Comparison of ENCODE assay signal across 8 cellular contexts in genomic region chr1:223844962-223845809, GRCh38. TPM values are rescaled to one million over a fixed set of nuclear protein-coding genes. Genes with fewer than 3 reads are reported as not detected.
DNase-seq lines count a peak whose midpoint lies in the region; ATAC-seq, FAIRE-seq and TF ChIP-seq lines count a peak whose summit lies in the region.

No MANE protein-coding gene starts in this region.

- H3K27ac ChIP-seq in H1 (ENCODE audit: low read depth, low read length), result peak overlapping the region; percentile 90

- intact Hi-C loops in mucosa of descending colon (cut with DNase I, micrococcal nuclease), result no loop called here

- H2AFZ ChIP-seq in H1 (ENCODE audit: low read length), result no peak overlapping the region

- no peak for TF ChIP-seq EP300 in H1 (IDR thresholded peaks at IDR 0.05; ENCODE audit: borderline replicate concordance in 1 of 2, low read depth in 2 of 2, low read length in 2 of 2)

- H3K27me3 ChIP-seq in H1 (replicated peaks in 1 of 4; ENCODE audit: control insufficient read depth in 3 of 4, extremely low read depth in 1 of 4, insufficient read depth in 3 of 4, low read length in 3 of 4), result no peaks in the 10 kb centered on the region; a peak in 1 of 7 replicates

- WGBS in H1 (ENCODE audit: extremely low coverage in 1 of 2, insufficient coverage in 1 of 2, insufficient read length in 1 of 2, insufficient replicate concordance in 2 of 2, low coverage in 1 of 2, low lambda C conversion rate in 2 of 2, missing lambda C conversion rate in 1 of 2), 2 experiments, result 3% methylated on average over 55 of the region's 71 CpGs; no CpG with 5 or more reads in 1 of the 2 experiments

- no peak for TF ChIP-seq RAD21 in H1 (IDR thresholded peaks at IDR 0.05 in 1 of 2, conservative IDR thresholded peaks at IDR 0.05 in 1 of 2; ENCODE audit: low read depth in 2 of 2, low read length in 2 of 2)

- no peak overlapping the region for H3K14ac ChIP-seq in H1 (ENCODE audit: insufficient read length)

- TF ChIP-seq POLR2A in H1 (IDR thresholded peaks at IDR 0.05; ENCODE audit: control extremely low read depth in 1 of 2, low read depth in 2 of 2, low read length in 2 of 2), result no peak

- TF ChIP-seq CTCF in H1 (IDR thresholded peaks at IDR 0.05; ENCODE audit: control extremely low read depth in 1 of 3, insufficient read depth in 1 of 3, low read depth in 1 of 3, low read length in 3 of 3) (no peak; a peak in 1 of 4 replicates), mucosa of descending colon (IDR thresholded peaks at IDR 0.05) (no peak)

- no peak for FAIRE-seq in H1 (lab: Jason Lieb, UNC)

- H3K56ac ChIP-seq in H1 (replicated peaks; ENCODE audit: insufficient read length, low read depth, low read length), result peak overlapping the region; percentile 88

- H3K79me2 ChIP-seq in H1 (ENCODE audit: control insufficient read depth in 1 of 2, insufficient read depth in 2 of 2, low read length in 2 of 2), result peaks cover 10 to 50% of the 10 kb centered on the region in 2 experiments; a peak in 3 of 4 replicates

- DNase-seq in DMS153 treated with DMSO at 0.1 percent for 48 hours (lab: John Stamatoyannopoulos, UW; ENCODE audit: unreplicated experiment), result peak; percentile 41
- DNase-seq in DMS153 (lab: John Stamatoyannopoulos, UW), result no peak
- DNase-seq in NCI-H2227 (lab: John Stamatoyannopoulos, UW; ENCODE audit: unreplicated experiment), result peak; percentile 74
- DNase-seq in activated CD8-positive, alpha-beta memory T cell treated with anti-CD3 and anti-CD28 coated beads for 1 hour (ENCODE audit: extremely low read depth in 1 of 2, low read depth in 1 of 2), result peak; percentile 7 to 30
- no peak for DNase-seq in H1 (ENCODE audit: low read depth in 1 of 2, low spot score in 2 of 2)
- peak; percentile 61 to 82 (median 79) for DNase-seq in mucosa of descending colon
- DNase-seq in stimulated activated CD8-positive, alpha-beta memory T cell treated with anti-CD3 and anti-CD28 coated beads, Interleukin-7, amount 100 ng/mL, for 1 hour (ENCODE audit: low read depth in 2 of 2), result peak; percentile 14 to 22

- no peaks in the 10 kb centered on the region; a peak in 4 of 7 replicates for H3K4me1 ChIP-seq in H1 (replicated peaks in 1 of 4; ENCODE audit: control insufficient read depth in 3 of 4, insufficient read depth in 4 of 4, low read length in 3 of 4)
- H3K4me1 ChIP-seq in mucosa of descending colon (ENCODE audit: low read depth), result peaks cover 18% of the 10 kb centered on the region

- no peaks in the 10 kb centered on the region for H3K36me3 ChIP-seq in H1 (ENCODE audit: control insufficient read depth in 2 of 4, insufficient read depth in 4 of 4, low read length in 3 of 4)
- H3K36me3 ChIP-seq in mucosa of descending colon (ENCODE audit: low read depth), result no peaks in the 10 kb centered on the region

- peak overlapping the region; percentile 96 for H4K5ac ChIP-seq in H1 (ENCODE audit: insufficient read length, low read depth, low read length)

- H2BK15ac ChIP-seq in H1 (ENCODE audit: low read length), result no peak overlapping the region

- H2BK12ac ChIP-seq in H1 (ENCODE audit: low read depth, low read length), result no peak overlapping the region

- peak overlapping the region; percentile 97 for H4K8ac ChIP-seq in H1 (ENCODE audit: extremely low read depth, insufficient read depth, low read length)

- no peak overlapping the region for H2BK20ac ChIP-seq in H1 (ENCODE audit: low read length)

- H4K20me1 ChIP-seq in H1 (replicated peaks in 1 of 2; ENCODE audit: control insufficient read depth in 1 of 2, insufficient read depth in 2 of 2, low read length in 2 of 2), result peaks cover 4 to 10% of the 10 kb centered on the region in 2 experiments

- peak overlapping the region; percentile 86 to 92 (median 88) for H3K4me3 ChIP-seq in H1 (ENCODE audit: extremely low read depth in 1 of 4, insufficient read depth in 2 of 4, low read depth in 3 of 4, low read length in 4 of 4)
- H3K4me3 ChIP-seq in mucosa of descending colon, result peak overlapping the region; percentile 93

- CTCF ChIA-PET in H1 (lab: Charles Lee; ENCODE audit: partially characterized antibody), result interaction anchor here (0.7 to 1.6 kb wide), 4 partner anchors 13 to 33 kb away, joined by 3 to 7 read pairs (median 3); no protein-coding TSS in a partner anchor

- POLR2A ChIA-PET in H1 (lab: Charles Lee; ENCODE audit: partially characterized antibody), result interaction anchor here (1.1 to 3.1 kb wide), 20 partner anchors 8 to 513 kb away, joined by 3 to 28 read pairs (median 7); partner anchors contain the start of gene CAPN2

- peak overlapping the region; percentile 77 to 91 for H3K4me2 ChIP-seq in H1 (ENCODE audit: insufficient read depth in 1 of 2, low read depth in 2 of 2, low read length in 2 of 2)

- no peaks in the 10 kb centered on the region for H3K79me1 ChIP-seq in H1 (ENCODE audit: low read depth, low read length)

- H3K9ac ChIP-seq in H1 (replicated peaks in 1 of 4; ENCODE audit: extremely low read depth in 1 of 4, low read depth in 3 of 4, low read length in 3 of 4), result peak overlapping the region; percentile 82 to 98 (median 88)

- H2BK120ac ChIP-seq in H1 (replicated peaks; ENCODE audit: low read depth, low read length), result peak overlapping the region; percentile 58

- no peak overlapping the region for H2AK5ac ChIP-seq in H1 (ENCODE audit: low read depth, low read length)

- H3K9me3 ChIP-seq in H1 (ENCODE audit: insufficient read depth in 2 of 2, low read depth in 1 of 2, low read length in 1 of 2), result no peaks in the 10 kb centered on the region
- H3K9me3 ChIP-seq in mucosa of descending colon, result no peaks in the 10 kb centered on the region

- ATAC-seq in HG02870 (IDR thresholded peaks at IDR 0.05; ENCODE audit: unreplicated experiment) (peak; percentile 21), mucosa of descending colon (peak; percentile 34)

- no peak overlapping the region for H3K23ac ChIP-seq in H1 (ENCODE audit: insufficient read length)

- H3K23me2 ChIP-seq in H1 (ENCODE audit: low read depth, low read length), result peaks cover 3% of the 10 kb centered on the region; the same call in 1 of the 2 replicates

- peak overlapping the region; percentile 71; the same call in 1 of the 2 replicates for H3K18ac ChIP-seq in H1 (ENCODE audit: extremely low read depth, low read length)

- no peak overlapping the region for H3K4ac ChIP-seq in H1 (replicated peaks; ENCODE audit: insufficient read length, low read depth, low read length)

- H4K91ac ChIP-seq in H1 (replicated peaks; ENCODE audit: insufficient read length, low read length), result peak overlapping the region; percentile 61

- H2BK5ac ChIP-seq in H1 (ENCODE audit: low read depth, low read length), result peak overlapping the region; percentile 58; the same call in 1 of the 2 replicates

TF ChIP-seq in H1, 55 proteins besides CTCF, POLR2A, EP300 and RAD21:
- peak; percentile 47 to 62; a peak in 1 of 4 replicates for TF ChIP-seq SIN3A (conservative IDR thresholded peaks at IDR 0.05 in 1 of 2, IDR thresholded peaks at IDR 0.05 in 1 of 2; ENCODE audit: low read depth in 1 of 2, low read length in 2 of 2)
- peak; percentile 73 for TF ChIP-seq KDM4A (IDR thresholded peaks at IDR 0.05; ENCODE audit: low read depth, low read length, severe bottlenecking)
- TF ChIP-seq PHF8 (conservative IDR thresholded peaks at IDR 0.05; ENCODE audit: low read depth, low read length), result peak; percentile 68
- no peak for TF ChIP-seq CHD1 (IDR thresholded peaks at IDR 0.05; ENCODE audit: low read depth, low read length)
- TF ChIP-seq CREB1 (IDR thresholded peaks at IDR 0.05), result no peak
- no peak for TF ChIP-seq CEBPB (IDR thresholded peaks at IDR 0.05; ENCODE audit: low read depth, low read length)
- peak; percentile 52; the same call in 1 of the 2 replicates for TF ChIP-seq MAX (IDR thresholded peaks at IDR 0.05)
- no peak for TF ChIP-seq ATF3 (IDR thresholded peaks at IDR 0.05; ENCODE audit: insufficient read depth, low read depth, low read length)
- peak; percentile 62; the same call in 1 of the 2 replicates for TF ChIP-seq RBBP5 (IDR thresholded peaks at IDR 0.05; ENCODE audit: borderline replicate concordance, low read depth, low read length)

RNA-seq across cellular contexts. Expression of gene TP53BP2, which starts 0.6 kb away (rescaled TPM):
- 38.7 and 38.9 TPM in 2 replicates for total RNA-seq in H1 (2021; fragmentation: NEBNext Ultra II Directional; extraction: Animal tissue kit (Norgen Biotek cat#: 25700))
- polyA plus RNA-seq in H1 (2011; rRNA removed), result 16.2 and 18.0 TPM in 2 replicates
- 18.6 TPM for polyA plus RNA-seq in H1 (2011; cell fraction: cytosol; rRNA removed)
- 21.9 TPM for polyA plus RNA-seq in H1 (2011; cell fraction: nucleus; rRNA removed)
- 21.7 to 28.2 TPM (median 25.1 TPM) in 4 replicates for polyA plus RNA-seq in H1 (2012, experiment 1 of 2)
- 2.4 TPM for polyA plus RNA-seq in H1 (2012, experiment 2 of 2)
- polyA plus RNA-seq in H1 (2013, experiment 1 of 2), result 18.0 TPM
- 18.1 TPM for polyA plus RNA-seq in H1 (2013, experiment 2 of 2)
- 66.2 and 76.4 TPM in 2 replicates for polyA minus RNA-seq in H1 (2011; rRNA and poly(A)+ RNA removed)
- polyA minus RNA-seq in H1 (2011; cell fraction: cytosol; rRNA and poly(A)+ RNA removed), result 22.8 TPM
- polyA minus RNA-seq in H1 (2011; cell fraction: nucleus; rRNA and poly(A)+ RNA removed), result 60.3 TPM
- total RNA-seq in mucosa of descending colon, result 10 to 100 TPM; 30.6 to 34.5 (median 32.5) TPM

Comparison
In these comparisons a context has a peak if more than half of its experiments do, and no peak if none do; other contexts are left out.
1. DNase-seq: peak in DMS153 treated with DMSO at 0.1 percent for 48 hours (single experiment), NCI-H2227 (single experiment), activated CD8-positive, alpha-beta memory T cell treated with anti-CD3 and anti-CD28 coated beads for 1 hour (2 of 2), mucosa of descending colon (3 of 3) and stimulated activated CD8-positive, alpha-beta memory T cell treated with anti-CD3 and anti-CD28 coated beads, Interleukin-7, amount 100 ng/mL, for 1 hour (2 of 2); none in DMS153 (single experiment) and H1 (0 of 2).